Comparison of ENCODE assay signal across 15 cellular contexts in the genomic region with DNA sequence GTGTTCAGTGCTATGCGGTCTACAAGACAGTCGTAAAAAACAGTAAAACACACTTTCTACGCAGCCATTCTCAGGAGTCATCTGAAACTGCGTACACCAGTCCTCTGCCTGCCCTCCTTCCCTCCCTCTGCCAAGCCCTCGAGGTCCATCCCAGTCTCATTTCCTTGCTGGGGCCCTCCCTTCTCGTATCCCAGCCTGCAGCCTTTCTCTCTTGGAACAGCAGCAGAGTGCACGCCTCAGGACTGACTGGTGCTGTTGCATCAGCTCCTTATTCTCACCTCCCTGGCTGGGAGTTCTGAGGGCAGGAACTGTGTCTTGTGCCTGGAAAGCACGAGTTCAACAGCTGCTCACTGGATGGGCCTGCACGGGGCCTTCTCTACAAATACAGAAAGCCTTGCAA. TPM values are rescaled to one million over a fixed set of nuclear protein-coding genes. Genes with fewer than 3 reads are reported as not detected.
DNase-seq lines count a peak whose midpoint lies in the region; ATAC-seq lines count a peak whose summit lies in the region.
"Had no signal": no experiment of that assay in that cellular context is flagged by ENCODE, and none has a peak within 500 bp of the region (broad histone marks: within the 10 kb centered on the region; RNA-seq: fewer than 3 reads in every experiment).

No MANE protein-coding gene starts in this region.

- peak; percentile 60 for DNase-seq in H4 (ENCODE audit: low spot score)
- DNase-seq in RPMI7951 (ENCODE audit: low read depth), result peak; percentile 44
- DNase-seq in neuronal stem cell (ENCODE audit: low spot score), result no peak
- DNase-seq in posterior vena cava (ENCODE audit: low spot score), result no peak
- DNase-seq: activated CD4-positive, alpha-beta T cell treated with anti-CD3 and anti-CD28 coated beads for 4 hours; activated T-cell treated with anti-CD3 and anti-CD28 coated beads, Interleukin-2, amount 50 U/mL, for 1 hour; amygdala; NCI-H774; nucleus accumbens; stimulated activated CD4-positive, alpha-beta T cell treated with anti-CD3 and anti-CD28 coated beads, Interleukin-12 subunit alpha, Interleukin-12 subunit beta, amount 100 ng/mL, for 4 hours; T-cell had no signal

- no peaks in the 10 kb centered on the region for H3K4me1 ChIP-seq in neuronal stem cell (ENCODE audit: control insufficient read depth in 2 of 2, insufficient read depth in 1 of 2, low read depth in 1 of 2, low read length in 2 of 2)

- H3K14ac ChIP-seq in neuronal stem cell (ENCODE audit: low read length), result no peak overlapping the region

- no peak overlapping the region for H2BK5ac ChIP-seq in neuronal stem cell (ENCODE audit: low read length)

- ATAC-seq in esophagus mucosa (peak; percentile 93), HG03439 (IDR thresholded peaks at IDR 0.05; ENCODE audit: unreplicated experiment) (no peak), GM21723 (IDR thresholded peaks at IDR 0.05; ENCODE audit: unreplicated experiment) (no peak), HG03521 (IDR thresholded peaks at IDR 0.05; ENCODE audit: unreplicated experiment) (no peak)
- ATAC-seq: T-cell had no signal

- H3K36me3 ChIP-seq in neuronal stem cell (replicated peaks in 1 of 2; ENCODE audit: control insufficient read depth in 2 of 2, insufficient read depth in 2 of 2, low read length in 2 of 2), result no peaks in the 10 kb centered on the region

- H2BK15ac ChIP-seq in neuronal stem cell (ENCODE audit: low read length), result no peak overlapping the region

- H3K79me1 ChIP-seq in neuronal stem cell (ENCODE audit: low read depth, low read length), result no peaks in the 10 kb centered on the region

- no peak overlapping the region for H4K8ac ChIP-seq in neuronal stem cell (ENCODE audit: low read depth, low read length)

- H2AK5ac ChIP-seq in neuronal stem cell (ENCODE audit: low read depth, low read length), result no peak overlapping the region

- H3K18ac ChIP-seq in neuronal stem cell (ENCODE audit: low read length), result no peak overlapping the region

- WGBS in neuronal stem cell (ENCODE audit: extremely low coverage in 2 of 2, insufficient read length in 2 of 2, insufficient replicate concordance in 1 of 2), 2 donors, result no CpG with 5 or more reads among the region's 9 CpGs

- H3K9ac ChIP-seq in neuronal stem cell (ENCODE audit: low read depth, low read length, poor library complexity), result no peak overlapping the region

- no peaks in the 10 kb centered on the region for H3K9me3 ChIP-seq in neuronal stem cell (replicated peaks in 1 of 2; ENCODE audit: control insufficient read depth in 2 of 2, insufficient read depth in 1 of 2, low read depth in 1 of 2, low read length in 2 of 2)

- intact Hi-C loops in posterior vena cava (cut with DNase I), result no loop called here

- no peak overlapping the region for H3K4me3 ChIP-seq in neuronal stem cell (ENCODE audit: low read length in 2 of 2)

- no peak overlapping the region for H3K27ac ChIP-seq in neuronal stem cell (replicated peaks; ENCODE audit: low read length)

- H3K4ac ChIP-seq in neuronal stem cell (ENCODE audit: low read length), result no peak overlapping the region

- no peak overlapping the region for H3K4me2 ChIP-seq in neuronal stem cell (ENCODE audit: insufficient read depth, low read length, poor library complexity, severe bottlenecking)

- H3K23ac ChIP-seq in neuronal stem cell (ENCODE audit: low read depth, low read length, poor library complexity), result no peak overlapping the region

- H4K91ac ChIP-seq in neuronal stem cell (ENCODE audit: low read depth, low read length, poor library complexity), result no peak overlapping the region

- H2BK120ac ChIP-seq in neuronal stem cell (ENCODE audit: low read depth, low read length), result no peak overlapping the region

- no peaks in the 10 kb centered on the region for H3K27me3 ChIP-seq in neuronal stem cell (ENCODE audit: control insufficient read depth in 3 of 3, insufficient read depth in 3 of 3, low read depth in 1 of 3, low read length in 3 of 3)

- no peak overlapping the region for H2BK12ac ChIP-seq in neuronal stem cell (ENCODE audit: low read length)

- H2AFZ ChIP-seq in neuronal stem cell (ENCODE audit: low read length), result peak overlapping the region; percentile 21

RNA-seq across cellular contexts. Expression of gene FAHD1, which starts 12.5 kb away (rescaled TPM):
- 23.8 and 27.6 TPM in 2 replicates for total RNA-seq in H4 (2014; rRNA removed; shearing (Covaris generic))
- 39.3 and 54.6 TPM in 2 replicates for total RNA-seq in RPMI7951 (2014; rRNA removed; shearing (Covaris generic))
- 28.1 TPM for total RNA-seq in esophagus mucosa
- 17.0 TPM for polyA plus RNA-seq in neuronal stem cell (2013, experiment 1 of 2)
- 16.9 TPM for polyA plus RNA-seq in neuronal stem cell (2013, experiment 2 of 2)
- total RNA-seq in posterior vena cava, result 10 to 100 TPM; 14.0 to 17.3 TPM

RNA-seq across cellular contexts. Expression of gene HAGH, which starts 12.9 kb away (rescaled TPM):
- 18.4 and 31.3 TPM in 2 replicates for total RNA-seq in H4 (2014; rRNA removed; shearing (Covaris generic))
- total RNA-seq in RPMI7951 (2014; rRNA removed; shearing (Covaris generic)), result 50.7 and 68.8 TPM in 2 replicates
- 16.9 TPM for total RNA-seq in esophagus mucosa
- polyA plus RNA-seq in neuronal stem cell (2013, experiment 1 of 2), result 45.7 TPM
- 44.7 TPM for polyA plus RNA-seq in neuronal stem cell (2013, experiment 2 of 2)
- 10 to 100 TPM; 36.1 to 48.2 TPM for total RNA-seq in posterior vena cava

RNA-seq across cellular contexts. Expression of gene MEIOB, which starts 32.4 kb away (rescaled TPM):
- total RNA-seq in H4 (2014; rRNA removed; shearing (Covaris generic)), result 2.8 and 9.0 TPM in 2 replicates
- total RNA-seq in RPMI7951 (2014; rRNA removed; shearing (Covaris generic)), result not detected in 2 replicates
- not detected for total RNA-seq in esophagus mucosa
- polyA plus RNA-seq in neuronal stem cell (2013, experiment 1 of 2), result 1.5 TPM
- 1.8 TPM for polyA plus RNA-seq in neuronal stem cell (2013, experiment 2 of 2)
- not detected for total RNA-seq in posterior vena cava

RNA-seq across cellular contexts. Expression of gene IGFALS, which starts 46.0 kb away (rescaled TPM):
- total RNA-seq in H4 (2014; rRNA removed; shearing (Covaris generic)), result not detected in 2 replicates
- total RNA-seq in RPMI7951 (2014; rRNA removed; shearing (Covaris generic)), result not detected in 2 replicates
- not detected for total RNA-seq in esophagus mucosa
- 0.06 TPM for polyA plus RNA-seq in neuronal stem cell (2013, experiment 1 of 2)
- 0.08 TPM for polyA plus RNA-seq in neuronal stem cell (2013, experiment 2 of 2)
- total RNA-seq in posterior vena cava, result under 1 TPM in 1 of 2 donors, not detected in 1; 0.10 TPM

RNA-seq across cellular contexts. Expression of gene NUBP2, which starts 56.8 kb away (rescaled TPM):
- total RNA-seq in H4 (2014; rRNA removed; shearing (Covaris generic)), result 38.9 and 112 TPM in 2 replicates
- 50.1 and 71.5 TPM in 2 replicates for total RNA-seq in RPMI7951 (2014; rRNA removed; shearing (Covaris generic))
- total RNA-seq in esophagus mucosa, result 45.6 TPM
- polyA plus RNA-seq in neuronal stem cell (2013, experiment 1 of 2), result 52.2 TPM
- 50.6 TPM for polyA plus RNA-seq in neuronal stem cell (2013, experiment 2 of 2)
- total RNA-seq in posterior vena cava, result 10 to 100 TPM; 30.4 to 30.9 TPM

Comparison
In these comparisons a context has a peak if more than half of its experiments do, and no peak if none do; other contexts are left out.
1. DNase-seq: peak in H4 (single experiment) and RPMI7951 (single experiment); none in neuronal stem cell (single experiment) and posterior vena cava (single experiment).